ENCODE assay signal across 1 cellular context in genomic region chr14:99603471-99603933, GRCh38.
TF ChIP-seq lines count a peak whose summit lies in the region.

No MANE protein-coding gene starts in this region.

TF ChIP-seq in HepG2, 621 proteins besides CTCF, POLR2A, EP300 and RAD21 (continued from another document and continues in another):
- TF ChIP-seq HOMEZ (CRISPR knock-in tag; IDR thresholded peaks at IDR 0.05; ENCODE audit: low read depth) (no peak), ZNF674 (CRISPR knock-in tag; IDR thresholded peaks at IDR 0.05; ENCODE audit: low read depth) (peak; percentile 95), NCOR1 (IDR thresholded peaks at IDR 0.05; ENCODE audit: borderline replicate concordance, low read length) (no peak), ZSCAN9 (CRISPR knock-in tag; IDR thresholded peaks at IDR 0.05; ENCODE audit: borderline replicate concordance) (peak; percentile 87; the same call in 1 of the 2 replicates), ZNF160 (CRISPR knock-in tag; IDR thresholded peaks at IDR 0.05) (peak; percentile 94), ZFY (CRISPR knock-in tag; IDR thresholded peaks at IDR 0.05) (peak; percentile 91), ZNF720 (CRISPR knock-in tag; IDR thresholded peaks at IDR 0.05) (0 out of 2 replicates have a peak, but pooled peaks have one; percentile 44), ZNF205 (CRISPR knock-in tag; IDR thresholded peaks at IDR 0.05) (peak; percentile 68; the same call in 1 of the 2 replicates), ZNF564 (CRISPR knock-in tag; IDR thresholded peaks at IDR 0.05) (peak; percentile 91), SOX13 (IDR thresholded peaks at IDR 0.05) (no peak), SOX13 (CRISPR knock-in tag; conservative IDR thresholded peaks at IDR 0.05 in 1 of 2, IDR thresholded peaks at IDR 0.05 in 1 of 2) (peak in 1 of 2 experiments; percentile 9; a peak in 1 of 4 replicates), ZNF121 (CRISPR knock-in tag; IDR thresholded peaks at IDR 0.05) (peak; percentile 75), POGZ (CRISPR knock-in tag; IDR thresholded peaks at IDR 0.05) (no peak), ATAD3A (CRISPR knock-in tag; IDR thresholded peaks at IDR 0.05) (0 out of 2 replicates have a peak, but pooled peaks have one; percentile 80), ZNF549 (CRISPR knock-in tag; IDR thresholded peaks at IDR 0.05) (0 out of 2 replicates have a peak, but pooled peaks have one; percentile 77), ZNF234 (CRISPR knock-in tag; conservative IDR thresholded peaks at IDR 0.05) (peak; percentile 99), BRCA1 (CRISPR knock-in tag; IDR thresholded peaks at IDR 0.05) (peak; percentile 81; the same call in 1 of the 2 replicates), ZNF841 (CRISPR knock-in tag; IDR thresholded peaks at IDR 0.05; ENCODE audit: borderline replicate concordance) (peak; percentile 91; the same call in 1 of the 2 replicates), ZNF337 (CRISPR knock-in tag; IDR thresholded peaks at IDR 0.05; ENCODE audit: borderline replicate concordance, low read depth) (peak; percentile 81; the same call in 1 of the 2 replicates), SRSF4 (IDR thresholded peaks at IDR 0.05; ENCODE audit: low read depth, low read length, poor library complexity, severe bottlenecking) (no peak), NFAT5 (CRISPR knock-in tag; IDR thresholded peaks at IDR 0.05) (peak; percentile 99), KLF16 (CRISPR knock-in tag; IDR thresholded peaks at IDR 0.05) (peak; percentile 64 to 96; a peak in 2 of 4 replicates), ZBTB44 (CRISPR knock-in tag; IDR thresholded peaks at IDR 0.05) (peak; percentile 87; the same call in 1 of the 2 replicates), ZNF709 (CRISPR knock-in tag; IDR thresholded peaks at IDR 0.05) (peak; percentile 91; the same call in 1 of the 2 replicates), ZNF30 (CRISPR knock-in tag; IDR thresholded peaks at IDR 0.05) (peak; percentile 98), EEA1 (CRISPR knock-in tag; IDR thresholded peaks at IDR 0.05; ENCODE audit: borderline replicate concordance) (peak; percentile 95), SYNCRIP (IDR thresholded peaks at IDR 0.05; ENCODE audit: insufficient read depth, low read depth, low read length) (no peak), ZNF816 (CRISPR knock-in tag; IDR thresholded peaks at IDR 0.05; ENCODE audit: borderline replicate concordance) (peak; percentile 78; the same call in 1 of the 2 replicates), DNMT1 (CRISPR knock-in tag; IDR thresholded peaks at IDR 0.05) (peak; percentile 78; the same call in 1 of the 2 replicates), ZSCAN21 (CRISPR knock-in tag; IDR thresholded peaks at IDR 0.05; ENCODE audit: borderline replicate concordance) (peak; percentile 99), FOXC1 (CRISPR knock-in tag; IDR thresholded peaks at IDR 0.05; ENCODE audit: borderline replicate concordance) (peak; percentile 98), E2F5 (CRISPR knock-in tag; conservative IDR thresholded peaks at IDR 0.05) (peak; percentile 72), ZFP36L1 (CRISPR knock-in tag; IDR thresholded peaks at IDR 0.05) (peak; percentile 70; the same call in 1 of the 2 replicates), ZNF883 (CRISPR knock-in tag; IDR thresholded peaks at IDR 0.05; ENCODE audit: not compliant biosample characterization) (peak; percentile 97), ZFX (CRISPR knock-in tag; IDR thresholded peaks at IDR 0.05; ENCODE audit: low read depth) (peak; percentile 76), MED1 (CRISPR knock-in tag; IDR thresholded peaks at IDR 0.05) (peak; percentile 80)
- TF ChIP-seq, protein P1, sequence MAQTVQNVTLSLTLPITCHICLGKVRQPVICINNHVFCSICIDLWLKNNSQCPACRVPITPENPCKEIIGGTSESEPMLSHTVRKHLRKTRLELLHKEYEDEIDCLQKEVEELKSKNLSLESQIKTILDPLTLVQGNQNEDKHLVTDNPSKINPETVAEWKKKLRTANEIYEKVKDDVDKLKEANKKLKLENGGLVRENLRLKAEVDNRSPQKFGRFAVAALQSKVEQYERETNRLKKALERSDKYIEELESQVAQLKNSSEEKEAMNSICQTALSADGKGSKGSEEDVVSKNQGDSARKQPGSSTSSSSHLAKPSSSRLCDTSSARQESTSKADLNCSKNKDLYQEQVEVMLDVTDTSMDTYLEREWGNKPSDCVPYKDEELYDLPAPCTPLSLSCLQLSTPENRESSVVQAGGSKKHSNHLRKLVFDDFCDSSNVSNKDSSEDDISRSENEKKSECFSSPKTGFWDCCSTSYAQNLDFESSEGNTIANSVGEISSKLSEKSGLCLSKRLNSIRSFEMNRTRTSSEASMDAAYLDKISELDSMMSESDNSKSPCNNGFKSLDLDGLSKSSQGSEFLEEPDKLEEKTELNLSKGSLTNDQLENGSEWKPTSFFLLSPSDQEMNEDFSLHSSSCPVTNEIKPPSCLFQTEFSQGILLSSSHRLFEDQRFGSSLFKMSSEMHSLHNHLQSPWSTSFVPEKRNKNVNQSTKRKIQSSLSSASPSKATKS (CRISPR knock-in tag; IDR thresholded peaks at IDR 0.05) = peak; percentile 55; the same call in 1 of the 2 replicates
- TF ChIP-seq, protein P2, sequence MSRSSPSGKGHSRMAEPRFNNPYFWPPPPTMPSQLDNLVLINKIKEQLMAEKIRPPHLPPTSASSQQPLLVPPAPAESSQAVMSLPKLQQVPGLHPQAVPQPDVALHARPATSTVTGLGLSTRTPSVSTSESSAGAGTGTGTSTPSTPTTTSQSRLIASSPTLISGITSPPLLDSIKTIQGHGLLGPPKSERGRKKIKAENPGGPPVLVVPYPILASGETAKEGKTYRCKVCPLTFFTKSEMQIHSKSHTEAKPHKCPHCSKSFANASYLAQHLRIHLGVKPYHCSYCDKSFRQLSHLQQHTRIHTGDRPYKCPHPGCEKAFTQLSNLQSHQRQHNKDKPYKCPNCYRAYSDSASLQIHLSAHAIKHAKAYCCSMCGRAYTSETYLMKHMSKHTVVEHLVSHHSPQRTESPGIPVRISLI (CRISPR knock-in tag; IDR thresholded peaks at IDR 0.05; ENCODE audit: borderline replicate concordance) = no peak
- TF ChIP-seq, protein P3, sequence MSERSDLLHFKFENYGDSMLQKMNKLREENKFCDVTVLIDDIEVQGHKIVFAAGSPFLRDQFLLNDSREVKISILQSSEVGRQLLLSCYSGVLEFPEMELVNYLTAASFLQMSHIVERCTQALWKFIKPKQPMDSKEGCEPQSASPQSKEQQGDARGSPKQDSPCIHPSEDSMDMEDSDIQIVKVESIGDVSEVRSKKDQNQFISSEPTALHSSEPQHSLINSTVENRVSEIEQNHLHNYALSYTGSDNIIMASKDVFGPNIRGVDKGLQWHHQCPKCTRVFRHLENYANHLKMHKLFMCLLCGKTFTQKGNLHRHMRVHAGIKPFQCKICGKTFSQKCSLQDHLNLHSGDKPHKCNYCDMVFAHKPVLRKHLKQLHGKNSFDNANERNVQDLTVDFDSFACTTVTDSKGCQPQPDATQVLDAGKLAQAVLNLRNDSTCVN (CRISPR knock-in tag; IDR thresholded peaks at IDR 0.05; ENCODE audit: borderline replicate concordance) = peak; percentile 74
- TF ChIP-seq, protein P4, sequence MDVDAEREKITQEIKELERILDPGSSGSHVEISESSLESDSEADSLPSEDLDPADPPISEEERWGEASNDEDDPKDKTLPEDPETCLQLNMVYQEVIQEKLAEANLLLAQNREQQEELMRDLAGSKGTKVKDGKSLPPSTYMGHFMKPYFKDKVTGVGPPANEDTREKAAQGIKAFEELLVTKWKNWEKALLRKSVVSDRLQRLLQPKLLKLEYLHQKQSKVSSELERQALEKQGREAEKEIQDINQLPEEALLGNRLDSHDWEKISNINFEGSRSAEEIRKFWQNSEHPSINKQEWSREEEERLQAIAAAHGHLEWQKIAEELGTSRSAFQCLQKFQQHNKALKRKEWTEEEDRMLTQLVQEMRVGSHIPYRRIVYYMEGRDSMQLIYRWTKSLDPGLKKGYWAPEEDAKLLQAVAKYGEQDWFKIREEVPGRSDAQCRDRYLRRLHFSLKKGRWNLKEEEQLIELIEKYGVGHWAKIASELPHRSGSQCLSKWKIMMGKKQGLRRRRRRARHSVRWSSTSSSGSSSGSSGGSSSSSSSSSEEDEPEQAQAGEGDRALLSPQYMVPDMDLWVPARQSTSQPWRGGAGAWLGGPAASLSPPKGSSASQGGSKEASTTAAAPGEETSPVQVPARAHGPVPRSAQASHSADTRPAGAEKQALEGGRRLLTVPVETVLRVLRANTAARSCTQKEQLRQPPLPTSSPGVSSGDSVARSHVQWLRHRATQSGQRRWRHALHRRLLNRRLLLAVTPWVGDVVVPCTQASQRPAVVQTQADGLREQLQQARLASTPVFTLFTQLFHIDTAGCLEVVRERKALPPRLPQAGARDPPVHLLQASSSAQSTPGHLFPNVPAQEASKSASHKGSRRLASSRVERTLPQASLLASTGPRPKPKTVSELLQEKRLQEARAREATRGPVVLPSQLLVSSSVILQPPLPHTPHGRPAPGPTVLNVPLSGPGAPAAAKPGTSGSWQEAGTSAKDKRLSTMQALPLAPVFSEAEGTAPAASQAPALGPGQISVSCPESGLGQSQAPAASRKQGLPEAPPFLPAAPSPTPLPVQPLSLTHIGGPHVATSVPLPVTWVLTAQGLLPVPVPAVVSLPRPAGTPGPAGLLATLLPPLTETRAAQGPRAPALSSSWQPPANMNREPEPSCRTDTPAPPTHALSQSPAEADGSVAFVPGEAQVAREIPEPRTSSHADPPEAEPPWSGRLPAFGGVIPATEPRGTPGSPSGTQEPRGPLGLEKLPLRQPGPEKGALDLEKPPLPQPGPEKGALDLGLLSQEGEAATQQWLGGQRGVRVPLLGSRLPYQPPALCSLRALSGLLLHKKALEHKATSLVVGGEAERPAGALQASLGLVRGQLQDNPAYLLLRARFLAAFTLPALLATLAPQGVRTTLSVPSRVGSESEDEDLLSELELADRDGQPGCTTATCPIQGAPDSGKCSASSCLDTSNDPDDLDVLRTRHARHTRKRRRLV (CRISPR knock-in tag; IDR thresholded peaks at IDR 0.05) = no peak
